Comparison of ENCODE assay signal across 1 cellular context in the genomic region with DNA sequence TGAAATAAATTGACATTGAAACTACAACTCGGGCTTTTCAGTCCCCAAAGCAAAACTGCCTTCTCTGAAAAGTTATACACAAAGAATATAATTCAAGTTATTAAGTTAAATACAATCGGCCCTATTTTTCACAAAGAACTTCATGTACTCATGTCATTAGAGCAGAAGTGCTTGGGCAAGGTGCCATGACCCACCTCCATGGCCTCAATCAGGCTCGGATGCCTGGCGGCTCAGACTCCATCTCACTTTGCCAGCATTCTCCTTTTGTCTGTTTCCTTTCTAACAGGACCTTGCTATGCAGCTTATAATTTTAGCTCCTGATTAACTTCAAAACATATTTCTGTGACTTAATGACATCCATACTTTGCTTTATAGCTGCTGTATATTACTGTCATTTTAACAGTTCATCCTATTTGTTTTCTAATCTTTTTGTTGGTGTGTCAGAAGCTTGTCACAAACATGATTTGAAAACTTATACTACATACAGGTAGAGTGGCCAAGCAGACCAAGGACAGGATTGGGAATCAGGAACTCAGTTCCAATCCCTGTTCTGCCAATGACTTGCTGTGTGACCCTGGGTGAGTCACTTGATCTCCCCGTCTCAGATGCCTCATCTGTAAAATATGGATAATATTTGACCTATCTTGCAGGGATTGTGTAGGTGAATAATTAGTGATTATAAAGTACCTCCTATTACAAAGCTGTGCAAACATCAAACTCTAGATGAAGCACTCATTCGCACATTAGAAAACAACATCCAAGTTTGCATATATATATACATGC.
TF ChIP-seq lines count a peak whose summit lies in the region.

No MANE protein-coding gene starts in this region.

TF ChIP-seq in IMR-90, 13 proteins besides CTCF, POLR2A, EP300 and RAD21 (continued from another document):
- TF ChIP-seq RCOR1 (IDR thresholded peaks at IDR 0.05; ENCODE audit: insufficient replicate concordance, low read length) (no peak), MAZ (IDR thresholded peaks at IDR 0.05; ENCODE audit: borderline replicate concordance, low read depth, low read length) (no peak), NFE2L2 (IDR thresholded peaks at IDR 0.05; ENCODE audit: low read depth, low read length) (no peak), CEBPB (IDR thresholded peaks at IDR 0.05; ENCODE audit: low read depth, low read length) (no peak), MXI1 (IDR thresholded peaks at IDR 0.05; ENCODE audit: borderline replicate concordance, low read depth, low read length) (no peak), BHLHE40 (IDR thresholded peaks at IDR 0.05; ENCODE audit: low read depth, low read length) (no peak), CHD1 (IDR thresholded peaks at IDR 0.05; ENCODE audit: low read depth, low read length) (no peak), SMC3 (IDR thresholded peaks at IDR 0.05; ENCODE audit: low read depth, low read length) (no peak), RFX5 (IDR thresholded peaks at IDR 0.05; ENCODE audit: low read depth, low read length) (no peak), MAFK (IDR thresholded peaks at IDR 0.05; ENCODE audit: low read depth, low read length) (no peak), FOS (IDR thresholded peaks at IDR 0.05; ENCODE audit: low read depth, low read length) (no peak)
- TF ChIP-seq, protein P1, sequence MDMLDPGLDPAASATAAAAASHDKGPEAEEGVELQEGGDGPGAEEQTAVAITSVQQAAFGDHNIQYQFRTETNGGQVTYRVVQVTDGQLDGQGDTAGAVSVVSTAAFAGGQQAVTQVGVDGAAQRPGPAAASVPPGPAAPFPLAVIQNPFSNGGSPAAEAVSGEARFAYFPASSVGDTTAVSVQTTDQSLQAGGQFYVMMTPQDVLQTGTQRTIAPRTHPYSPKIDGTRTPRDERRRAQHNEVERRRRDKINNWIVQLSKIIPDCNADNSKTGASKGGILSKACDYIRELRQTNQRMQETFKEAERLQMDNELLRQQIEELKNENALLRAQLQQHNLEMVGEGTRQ (IDR thresholded peaks at IDR 0.05; ENCODE audit: low read depth, low read length), result no peak
